In the genomic region with DNA sequence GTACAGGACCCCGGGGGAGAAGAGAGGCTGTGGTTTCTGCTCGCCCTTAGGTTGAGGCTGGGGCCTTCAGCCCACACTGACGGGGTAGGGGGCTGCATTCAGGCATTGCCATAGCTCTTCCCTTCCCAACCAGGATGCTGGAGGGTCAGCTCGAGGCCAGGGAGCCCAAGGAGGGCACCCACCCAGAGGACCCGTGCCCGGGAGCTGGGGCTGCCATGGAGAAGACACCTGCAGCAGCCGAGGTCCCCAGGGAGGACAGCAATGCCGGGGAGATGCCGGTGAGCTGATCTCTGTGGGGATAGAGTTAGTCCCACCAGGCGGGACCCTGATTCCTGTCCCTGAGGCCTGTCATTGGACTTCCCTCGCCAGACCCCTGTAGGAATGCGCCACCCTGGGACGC, we compare ENCODE assay signal across 6 cellular contexts. TPM values are rescaled to one million over a fixed set of nuclear protein-coding genes. Genes with fewer than 3 reads are reported as not detected.
"Had no signal": no experiment of that assay in that cellular context is flagged by ENCODE, and none has a peak within 500 bp of the region (broad histone marks: within the 10 kb centered on the region; RNA-seq: fewer than 3 reads in every experiment).

No MANE protein-coding gene starts in this region.

RNA-seq across cellular contexts. Expression of gene GPR31, which starts 14.2 kb away (rescaled TPM):
- total RNA-seq: HepG2, HT-29, HT1080, IMR-90, K562 had no signal
- polyA plus RNA-seq: HepG2, IgD-negative memory B cell, IMR-90, K562 had no signal

RNA-seq across cellular contexts. Expression of gene CCR6, which starts 49.1 kb away (rescaled TPM):
- total RNA-seq: IMR-90, K562 had no signal
- polyA plus RNA-seq: IMR-90, K562 had no signal
